21 cellular contexts compared by ENCODE assay signal in the genomic region with DNA sequence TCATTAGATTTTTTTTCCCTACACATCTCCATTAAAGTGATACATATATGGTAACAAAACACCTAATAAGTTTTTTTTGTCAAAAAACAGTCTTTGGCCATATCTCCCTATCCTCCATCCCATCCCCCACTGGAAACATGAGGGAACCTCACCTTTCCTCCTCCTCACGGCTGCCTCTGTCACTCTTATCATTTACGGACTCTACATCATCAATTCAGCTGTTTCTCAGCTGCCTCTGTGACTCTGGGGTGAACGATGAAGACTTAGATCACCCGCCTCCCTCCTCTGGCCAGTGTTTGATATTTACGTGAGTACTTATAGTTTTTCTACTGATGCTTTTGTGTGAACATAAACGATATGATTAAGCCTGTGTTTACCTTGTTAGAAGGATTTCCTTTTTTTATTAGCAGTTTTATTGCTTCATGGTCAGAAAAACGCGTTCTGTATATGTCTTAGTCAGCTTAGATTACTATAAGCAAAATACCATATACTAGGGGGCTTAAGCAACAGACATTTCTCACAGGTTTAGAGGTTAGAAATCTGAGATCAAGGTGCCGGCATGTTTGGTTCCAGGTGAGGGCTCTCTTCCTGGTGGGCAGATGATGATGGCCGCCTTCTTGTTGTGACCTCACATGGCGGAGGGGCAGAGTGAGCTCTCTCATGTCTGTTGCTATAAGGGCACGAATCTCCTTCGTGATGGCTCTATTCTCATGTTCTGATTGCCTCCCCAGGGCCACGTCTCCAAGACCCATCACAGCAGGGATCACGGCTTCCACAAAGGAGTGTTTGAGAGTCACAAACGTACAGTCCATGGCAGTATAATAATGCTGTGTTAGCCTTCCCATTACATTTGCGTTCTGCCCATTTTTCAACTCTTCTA. TPM values are rescaled to one million over a fixed set of nuclear protein-coding genes. Genes with fewer than 3 reads are reported as not detected.
A peak's percentile ranks its signal among the peaks of the same experiment; 100 is the strongest.
DNase-seq lines count a peak whose midpoint lies in the region; ATAC-seq, FAIRE-seq and TF ChIP-seq lines count a peak whose summit lies in the region.
"Had no signal": no experiment of that assay in that cellular context is flagged by ENCODE, and none has a peak within 500 bp of the region (broad histone marks: within the 10 kb centered on the region; RNA-seq: fewer than 3 reads in every experiment).

No MANE protein-coding gene starts in this region.

- H2AFZ ChIP-seq in H1 (ENCODE audit: low read length) (peak overlapping the region; percentile 64; the same call in 1 of the 2 replicates), trophoblast cell (ENCODE audit: insufficient read depth, low read length, poor library complexity) (no peak overlapping the region)

- H4K5ac ChIP-seq in H1 (ENCODE audit: insufficient read length, low read depth, low read length), result no peak overlapping the region

- TF ChIP-seq CTCF in HEK293 (tag by site-specific recombination; IDR thresholded peaks at IDR 0.05) (no peak), H1 (IDR thresholded peaks at IDR 0.05; ENCODE audit: control extremely low read depth in 1 of 3, insufficient read depth in 1 of 3, low read depth in 1 of 3, low read length in 3 of 3) (no peak)

- H3K79me2 ChIP-seq in H1 (ENCODE audit: control insufficient read depth in 1 of 2, insufficient read depth in 2 of 2, low read length in 2 of 2), result no peaks in the 10 kb centered on the region
- no peaks in the 10 kb centered on the region for H3K79me2 ChIP-seq in trophoblast cell (ENCODE audit: control insufficient read depth, insufficient read depth, low read length, poor library complexity)

- no peak for TF ChIP-seq POLR2A in H1 (IDR thresholded peaks at IDR 0.05; ENCODE audit: control extremely low read depth in 1 of 2, low read depth in 2 of 2, low read length in 2 of 2)

- H3K23me2 ChIP-seq in H1 (ENCODE audit: low read depth, low read length), result peaks cover 2% of the 10 kb centered on the region; the same call in 1 of the 2 replicates

- H2BK5ac ChIP-seq in H1 (ENCODE audit: low read depth, low read length) (no peak overlapping the region), trophoblast cell (ENCODE audit: low read depth, low read length, poor library complexity) (no peak overlapping the region)

- H4K20me1 ChIP-seq in H1 (replicated peaks in 1 of 2; ENCODE audit: control insufficient read depth in 1 of 2, insufficient read depth in 2 of 2, low read length in 2 of 2), result no peaks in the 10 kb centered on the region

- H4K91ac ChIP-seq in H1 (replicated peaks; ENCODE audit: insufficient read length, low read length), result no peak overlapping the region
- no peak overlapping the region for H4K91ac ChIP-seq in trophoblast cell (ENCODE audit: low read depth, low read length)

- no peak for TF ChIP-seq EP300 in H1 (IDR thresholded peaks at IDR 0.05; ENCODE audit: borderline replicate concordance in 1 of 2, low read depth in 2 of 2, low read length in 2 of 2)

- no peak overlapping the region for H3K56ac ChIP-seq in H1 (replicated peaks; ENCODE audit: insufficient read length, low read depth, low read length)

- no peak overlapping the region for H2BK20ac ChIP-seq in H1 (ENCODE audit: low read length)

- H3K9me3 ChIP-seq in HEK293 (ENCODE audit: control insufficient read depth, insufficient read depth, low read depth, low read length) (no peaks in the 10 kb centered on the region), H1 (ENCODE audit: insufficient read depth in 2 of 2, low read depth in 1 of 2, low read length in 1 of 2) (peaks cover 0 to 4% of the 10 kb centered on the region in 2 experiments; a peak in 1 of 4 replicates), trophoblast cell (ENCODE audit: insufficient read depth, low read depth, low read length) (peaks cover 2% of the 10 kb centered on the region)
- H3K9me3 ChIP-seq: BE2C, HAP-1 had no signal

- H2AK5ac ChIP-seq in H1 (ENCODE audit: low read depth, low read length) (no peak overlapping the region), trophoblast cell (ENCODE audit: low read length) (no peak overlapping the region)

- H3K23ac ChIP-seq in H1 (ENCODE audit: insufficient read length), result no peak overlapping the region
- H3K23ac ChIP-seq in trophoblast cell (ENCODE audit: low read length), result no peak overlapping the region

- TF ChIP-seq RAD21 in H1 (IDR thresholded peaks at IDR 0.05 in 1 of 2, conservative IDR thresholded peaks at IDR 0.05 in 1 of 2; ENCODE audit: low read depth in 2 of 2, low read length in 2 of 2), result no peak

- no peak overlapping the region for H2BK12ac ChIP-seq in H1 (ENCODE audit: low read depth, low read length)
- no peak overlapping the region for H2BK12ac ChIP-seq in trophoblast cell (ENCODE audit: low read length)

- no peak overlapping the region for H4K8ac ChIP-seq in H1 (ENCODE audit: extremely low read depth, insufficient read depth, low read length)
- H4K8ac ChIP-seq in trophoblast cell (ENCODE audit: low read depth, low read length), result no peak overlapping the region

- H3K4me1 ChIP-seq in HEK293 (ENCODE audit: control insufficient read depth, insufficient read depth, low read length), result no peaks in the 10 kb centered on the region
- no peaks in the 10 kb centered on the region for H3K4me1 ChIP-seq in H1 (replicated peaks in 1 of 4; ENCODE audit: control insufficient read depth in 3 of 4, insufficient read depth in 4 of 4, low read length in 3 of 4)
- no peaks in the 10 kb centered on the region for H3K4me1 ChIP-seq in trophoblast cell (ENCODE audit: control insufficient read depth in 1 of 2, insufficient read depth in 2 of 2, low read length in 2 of 2)
- H3K4me1 ChIP-seq: BE2C, HAP-1 had no signal

- no peak overlapping the region for H3K4me2 ChIP-seq in H1 (ENCODE audit: insufficient read depth in 1 of 2, low read depth in 2 of 2, low read length in 2 of 2)
- no peak overlapping the region for H3K4me2 ChIP-seq in trophoblast cell (ENCODE audit: low read length)
- H3K4me2 ChIP-seq: A549 had no signal

- H2BK15ac ChIP-seq in H1 (ENCODE audit: low read length), result no peak overlapping the region

- CTCF ChIA-PET in HEK293 (lab: Yijun Ruan, JAX), result interaction anchor here (0.6 to 1.1 kb wide), 3 partner anchors 48 to 163 kb away, joined by 3 to 4 read pairs (median 3); no protein-coding TSS in a partner anchor
- CTCF ChIA-PET in H1 (lab: Charles Lee; ENCODE audit: partially characterized antibody), result interaction anchor here (0.6 to 4.3 kb wide), 7 partner anchors 15 to 407 kb away, joined by 3 to 18 read pairs (median 4); no protein-coding TSS in a partner anchor

- no peak for ATAC-seq in HG02970 (IDR thresholded peaks at IDR 0.05; ENCODE audit: low FRiP score, unreplicated experiment)
- ATAC-seq: A549, GM12878 had no signal

- WGBS in H1 (ENCODE audit: extremely low coverage in 1 of 2, insufficient coverage in 1 of 2, insufficient read length in 1 of 2, insufficient replicate concordance in 2 of 2, low coverage in 1 of 2, low lambda C conversion rate in 2 of 2, missing lambda C conversion rate in 1 of 2), 2 experiments, result 88% methylated on average over 17 of the region's 17 CpGs; no CpG with 5 or more reads in 1 of the 2 experiments
- no CpG with 5 or more reads among the region's 17 CpGs for WGBS in trophoblast cell (ENCODE audit: extremely low coverage, insufficient coverage, insufficient read length)

- H3K9ac ChIP-seq in H1 (replicated peaks in 1 of 4; ENCODE audit: extremely low read depth in 1 of 4, low read depth in 3 of 4, low read length in 3 of 4), result no peak overlapping the region
- H3K9ac ChIP-seq in trophoblast cell (ENCODE audit: low read length), result no peak overlapping the region

- H3K27me3 ChIP-seq in H1 (replicated peaks in 1 of 4; ENCODE audit: control insufficient read depth in 3 of 4, extremely low read depth in 1 of 4, insufficient read depth in 3 of 4, low read length in 3 of 4) (no peaks in the 10 kb centered on the region), trophoblast cell (ENCODE audit: insufficient read depth, low read length) (no peaks in the 10 kb centered on the region)
- H3K27me3 ChIP-seq: BE2C had no signal

- H4K12ac ChIP-seq in trophoblast cell (ENCODE audit: low read depth, low read length), result no peak overlapping the region

- H3K18ac ChIP-seq in H1 (ENCODE audit: extremely low read depth, low read length) (no peak overlapping the region), trophoblast cell (ENCODE audit: low read length) (no peak overlapping the region)

- FAIRE-seq in H1 (lab: Jason Lieb, UNC), result no peak
- FAIRE-seq: A549, GM12878, GM18507 had no signal

- H3K4me3 ChIP-seq in HEK293 (ENCODE audit: low read depth, low read length) (no peak overlapping the region), H1 (ENCODE audit: extremely low read depth in 1 of 4, insufficient read depth in 2 of 4, low read depth in 3 of 4, low read length in 4 of 4) (no peak overlapping the region), trophoblast cell (ENCODE audit: low read depth, low read length) (no peak overlapping the region)
- H3K4me3 ChIP-seq: A549, GM12878, HAP-1 had no signal

- POLR2A ChIA-PET in HEK293 (lab: Yijun Ruan, JAX) (no interaction called here), H1 (lab: Charles Lee; ENCODE audit: partially characterized antibody) (no interaction called here)

- H3K14ac ChIP-seq in H1 (ENCODE audit: insufficient read length) (no peak overlapping the region), trophoblast cell (ENCODE audit: low read length) (no peak overlapping the region)

- DNase-seq in NCI-H146 treated with DMSO at 0.1 percent for 48 hours (lab: John Stamatoyannopoulos, UW; ENCODE audit: unreplicated experiment) (peak; percentile 50), H1 (ENCODE audit: low read depth in 1 of 2, low spot score in 2 of 2) (no peak), myocyte (ENCODE audit: low read depth) (peak; percentile 96), HuH-7.5 (ENCODE audit: low spot score) (no peak), trophoblast cell (no peak), HUDEP-2 (lab: John Stamatoyannopoulos, UW; ENCODE audit: unreplicated experiment in 76 of 76) (no peak)
- DNase-seq: BE2C; CD4-positive, alpha-beta memory T cell; DMS79; GOT3; IMR-90 had no signal

- H3K36me3 ChIP-seq in HEK293 (ENCODE audit: control insufficient read depth in 2 of 2, insufficient read depth in 1 of 2, low read length in 2 of 2) (no peaks in the 10 kb centered on the region), H1 (ENCODE audit: control insufficient read depth in 2 of 4, insufficient read depth in 4 of 4, low read length in 3 of 4) (no peaks in the 10 kb centered on the region), trophoblast cell (ENCODE audit: control insufficient read depth in 1 of 2, insufficient read depth in 2 of 2, low read length in 2 of 2) (no peaks in the 10 kb centered on the region)
- H3K36me3 ChIP-seq: BE2C, HAP-1 had no signal

- no peak overlapping the region for H2BK120ac ChIP-seq in H1 (replicated peaks; ENCODE audit: low read depth, low read length)
- no peak overlapping the region for H2BK120ac ChIP-seq in trophoblast cell (ENCODE audit: insufficient read depth, low read length, poor library complexity)

- H3K27ac ChIP-seq in HEK293 (ENCODE audit: extremely low read depth, low read depth, low read length), result no peak overlapping the region
- H3K27ac ChIP-seq in H1 (ENCODE audit: low read depth, low read length), result no peak overlapping the region
- H3K27ac ChIP-seq in trophoblast cell (ENCODE audit: low read depth, low read length), result no peak overlapping the region
- H3K27ac ChIP-seq: C4-2B, HL-60 had no signal

- H3K4ac ChIP-seq in H1 (replicated peaks; ENCODE audit: insufficient read length, low read depth, low read length) (no peak overlapping the region), trophoblast cell (ENCODE audit: low read depth, low read length) (no peak overlapping the region)

- H3K79me1 ChIP-seq in H1 (ENCODE audit: low read depth, low read length), result no peaks in the 10 kb centered on the region
- no peaks in the 10 kb centered on the region for H3K79me1 ChIP-seq in trophoblast cell (ENCODE audit: low read length)

RNA-seq across cellular contexts. Expression of a gene that starts 32.1 kb away (rescaled TPM):
- 0.67 and 1.1 TPM in 2 replicates for total RNA-seq in H1 (2021; fragmentation: NEBNext Ultra II Directional; extraction: Animal tissue kit (Norgen Biotek cat#: 25700))
- 0.14 and 0.19 TPM in 2 replicates for polyA plus RNA-seq in H1 (2011; rRNA removed)
- 0.17 TPM for polyA plus RNA-seq in H1 (2011; cell fraction: cytosol; rRNA removed)
- polyA plus RNA-seq in H1 (2011; cell fraction: nucleus; rRNA removed), result 0.57 TPM
- polyA plus RNA-seq in H1 (2012, experiment 1 of 2), result 2.2 to 3.9 TPM (median 3.1 TPM) in 4 replicates
- polyA plus RNA-seq in H1 (2012, experiment 2 of 2), result 0.28 TPM
- 0.59 TPM for polyA plus RNA-seq in H1 (2013, experiment 1 of 2)
- 0.40 TPM for polyA plus RNA-seq in H1 (2013, experiment 2 of 2)
- 0.19 and 0.20 TPM in 2 replicates for polyA minus RNA-seq in H1 (2011; rRNA and poly(A)+ RNA removed)
- polyA minus RNA-seq in H1 (2011; cell fraction: cytosol; rRNA and poly(A)+ RNA removed), result not detected
- polyA minus RNA-seq in H1 (2011; cell fraction: nucleus; rRNA and poly(A)+ RNA removed), result 0.20 TPM
- total RNA-seq in myocyte, result 0.10 TPM in 1 of 2 replicates, not detected in the other
- polyA plus RNA-seq in myocyte (2012), result 1.3 TPM
- polyA plus RNA-seq in trophoblast cell (2013), result 0.31 and 0.32 TPM in 2 replicates
- total RNA-seq: G401, IMR-90 had no signal
- polyA plus RNA-seq: AG04450, IMR-90 had no signal

Comparison
In these comparisons a context has a peak if more than half of its experiments do, and no peak if none do; other contexts are left out.
1. DNase-seq: peak in NCI-H146 treated with DMSO at 0.1 percent for 48 hours (single experiment) and myocyte (single experiment); none in H1 (0 of 2), HuH-7.5 (single experiment), trophoblast cell (0 of 2) and HUDEP-2 (0 of 76).